8 cellular contexts compared by ENCODE assay signal in the genomic region with DNA sequence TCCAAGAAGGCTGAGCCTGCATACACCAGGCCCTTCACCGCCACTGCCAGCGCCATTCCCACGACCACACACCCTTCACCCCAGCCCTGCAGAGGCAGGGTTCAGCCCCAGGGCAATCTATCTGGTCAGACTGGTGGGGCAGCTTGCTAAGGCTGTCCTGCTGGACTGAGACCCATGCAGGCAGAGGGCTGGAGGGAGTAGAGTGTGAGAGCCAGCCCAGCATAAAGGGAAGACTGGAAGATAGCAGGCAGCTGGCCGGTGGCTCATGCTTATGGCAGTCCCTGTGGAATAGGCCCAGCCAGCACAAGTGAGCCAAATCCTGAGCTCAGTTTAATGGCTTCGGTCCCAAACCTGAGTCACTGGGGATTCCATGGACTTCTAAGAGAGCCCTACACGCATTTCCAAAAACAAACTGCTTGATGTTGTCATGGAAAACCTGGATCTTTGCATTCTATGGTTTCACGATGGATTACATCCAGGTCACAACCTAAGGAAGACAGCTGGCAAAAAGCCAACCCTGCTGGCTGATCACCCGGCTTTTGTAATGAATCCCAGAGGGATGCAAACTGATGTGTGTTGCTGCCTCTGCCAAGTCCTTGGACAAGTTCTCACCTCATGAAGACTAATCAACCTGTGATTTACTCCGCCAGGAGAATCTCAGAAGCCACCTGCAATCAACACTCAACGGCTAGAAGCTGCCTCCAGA.
DNase-seq lines count a peak whose midpoint lies in the region; ATAC-seq and TF ChIP-seq lines count a peak whose summit lies in the region.

No MANE protein-coding gene starts in this region.

- DNase-seq in DMS79 treated with DMSO at 0.1 percent for 48 hours (lab: John Stamatoyannopoulos, UW) = peak; percentile 59
- DNase-seq in NCI-H524 treated with DMSO at 0.1 percent for 48 hours (lab: John Stamatoyannopoulos, UW) = peak; percentile 44
- peak; percentile 98 for DNase-seq in epithelial cell of esophagus (ENCODE audit: low read depth)
- peak; percentile 79 for DNase-seq in mucosa of gallbladder (ENCODE audit: low spot score)
- no peak for DNase-seq in activated CD8-positive, alpha-beta memory T cell treated with anti-CD3 and anti-CD28 coated beads, Interleukin-2, amount 50 U/mL, for 4 hours

- H3K4me3 ChIP-seq in epithelial cell of esophagus (ENCODE audit: low read length) = no peak overlapping the region

- TF ChIP-seq CTCF in epithelial cell of esophagus (IDR thresholded peaks at IDR 0.05; ENCODE audit: insufficient read depth, low read depth, low read length, missing control alignments) = no peak

- ATAC-seq in GM18511 (IDR thresholded peaks at IDR 0.05; ENCODE audit: unreplicated experiment) = no peak
- ATAC-seq in GM21528 (IDR thresholded peaks at IDR 0.05; ENCODE audit: low FRiP score, unreplicated experiment) = no peak
- ATAC-seq in GM19452 (IDR thresholded peaks at IDR 0.05; ENCODE audit: unreplicated experiment) = no peak
